31 cellular contexts compared by ENCODE assay signal in genomic region chr11:23954317-23954716, GRCh38.
"Had no signal": no experiment of that assay in that cellular context is flagged by ENCODE, and none has a peak within 500 bp of the region (broad histone marks: within the 10 kb centered on the region; RNA-seq: fewer than 3 reads in every experiment).

No MANE protein-coding gene starts in this region.

- H3K4me1 ChIP-seq: adrenal gland, ascending aorta, body of pancreas, breast epithelium had no signal

- H3K4me3 ChIP-seq: adrenal gland, ascending aorta, body of pancreas, breast epithelium, cardiac muscle cell had no signal

- H3K36me3 ChIP-seq: adrenal gland, ascending aorta, brain microvascular endothelial cell, breast epithelium, cardiac muscle cell had no signal

- DNase-seq: activated effector memory CD4-positive, alpha-beta T cell treated with anti-CD3 and anti-CD28 coated beads, Interleukin-2, amount 50 U/mL, for 16 hours; activated effector memory CD4-positive, alpha-beta T cell treated with Interleukin-2 at 50 U/mL for 16 hours; activated gamma-delta T cell; activated gamma-delta T cell treated with Interleukin-2 at 50 U/mL for 16 hours; activated naive CD4-positive, alpha-beta T cell; activated naive CD4-positive, alpha-beta T cell treated with anti-CD3 and anti-CD28 coated beads for 36 hours; activated naive CD4-positive, alpha-beta T cell treated with anti-CD3 and anti-CD28 coated beads, Interleukin-2, amount 10 ng/mL, durations not matched to agents 7 days and 5 days; activated naive CD4-positive, alpha-beta T cell treated with anti-CD3 and anti-CD28 coated beads, Interleukin-2, amount 50 U/mL, for 16 hours; activated naive CD4-positive, alpha-beta T cell treated with Interleukin-2 at 50 U/mL for 16 hours; activated naive CD8-positive, alpha-beta T cell treated with anti-CD3 and anti-CD28 coated beads for 36 hours; activated naive CD8-positive, alpha-beta T cell treated with anti-CD3 and anti-CD28 coated beads, Interleukin-2, amount 10 ng/mL, durations not matched to agents 7 days and 5 days; activated naive CD8-positive, alpha-beta T cell treated with anti-CD3 and anti-CD28 coated beads, Interleukin-2, amount 50 U/mL, for 24 hours; activated T-cell treated with anti-CD3 and anti-CD28 coated beads, Interleukin-2, amount 50 U/mL, for 24 hours; activated T-cell treated with anti-CD3 and anti-CD28 coated beads, Interleukin-2, amount 50 U/mL, for 4 hours; activated T-cell treated with anti-CD3 and anti-CD28 coated beads, Interleukin-2, amount 50 U/mL, for 48 hours; activated T-cell treated with anti-CD3 and anti-CD28 coated beads, Interleukin-2, amount 50 U/mL, for 72 hours; adrenal gland; amniotic stem cell; amygdala; anterior cingulate cortex; aorta; body of pancreas; brain microvascular endothelial cell; caudate nucleus; central memory CD4-positive, alpha-beta T cell; cerebellar nuclear complex had no signal

- H3K27me3 ChIP-seq: adrenal gland, ascending aorta, body of pancreas, brain microvascular endothelial cell, breast epithelium, cardiac muscle cell had no signal

- ATAC-seq: activated naive CD4-positive, alpha-beta T cell treated with anti-CD3 and anti-CD28 coated beads, Interleukin-2, amount 50 U/mL, for 72 hours; activated naive CD8-positive, alpha-beta T cell treated with anti-CD3 and anti-CD28 coated beads, Interleukin-2, amount 50 U/mL, for 24 hours; activated T-cell treated with anti-CD3 and anti-CD28 coated beads, Interleukin-2, amount 50 U/mL, for 4 hours; activated T-cell treated with anti-CD3 and anti-CD28 coated beads, Interleukin-2, amount 50 U/mL, for 72 hours; activated T-helper 17 cell treated with anti-CD3 and anti-CD28 coated beads, Interleukin-2, amount 50 U/mL, for 72 hours; body of pancreas had no signal

- H3K9me3 ChIP-seq: adrenal gland, ascending aorta, body of pancreas, breast epithelium had no signal

- H3K27ac ChIP-seq: adrenal gland, ascending aorta, body of pancreas, brain microvascular endothelial cell, breast epithelium, cardiac muscle cell had no signal
